Comparison of ENCODE assay signal across 9 cellular contexts in genomic region chr16:88331989-88332920, GRCh38. TPM values are rescaled to one million over a fixed set of nuclear protein-coding genes. Genes with fewer than 3 reads are reported as not detected.
DNase-seq lines count a peak whose midpoint lies in the region; ATAC-seq and TF ChIP-seq lines count a peak whose summit lies in the region.
"Had no signal": no experiment of that assay in that cellular context is flagged by ENCODE, and none has a peak within 500 bp of the region (broad histone marks: within the 10 kb centered on the region; RNA-seq: fewer than 3 reads in every experiment).

No MANE protein-coding gene starts in this region.

- DNase-seq in G401 (ENCODE audit: low spot score), result peak; percentile 14
- DNase-seq in foreskin fibroblast, result peak; percentile 99
- peak; percentile 87 for DNase-seq in sigmoid colon
- DNase-seq in NCI-H128 (lab: John Stamatoyannopoulos, UW; ENCODE audit: unreplicated experiment), result no peak
- DNase-seq in SKM-1 (lab: John Stamatoyannopoulos, UW; ENCODE audit: unreplicated experiment), result no peak
- DNase-seq in NOMO-1 treated with DMSO at 0.1 percent for 48 hours (lab: John Stamatoyannopoulos, UW; ENCODE audit: unreplicated experiment), result no peak

- intact Hi-C loops in sigmoid colon (cut with DNase I), result no loop called here

- peaks cover 0 to 14% (median 9%) of the 10 kb centered on the region in 4 donors for H3K4me1 ChIP-seq in sigmoid colon

- ATAC-seq in SK-N-SH treated with all-trans-retinoic acid at 6 μM for 48 hours (peak; percentile 97), HG03469 (IDR thresholded peaks at IDR 0.05; ENCODE audit: unreplicated experiment) (no peak)

- no peak for TF ChIP-seq EP300 in sigmoid colon (IDR thresholded peaks at IDR 0.05)

- no peak for TF ChIP-seq POLR2A in sigmoid colon (IDR thresholded peaks at IDR 0.05)

- WGBS in sigmoid colon, 2 donors, result 78% methylated on average over 23 of the region's 23 CpGs

- H3K9me3 ChIP-seq in sigmoid colon, result no peaks in the 10 kb centered on the region

- peak overlapping the region in 2 of 4 donors; percentile 57 to 62 for H3K27ac ChIP-seq in sigmoid colon
- H3K27ac ChIP-seq: SK-N-MC had no signal

- H3K27me3 ChIP-seq in sigmoid colon, result no peaks in the 10 kb centered on the region

- in situ Hi-C loops in G401 (cut with HindIII; ENCODE audit: low sequenced_read_pairs), result no loop called here

- H3K36me3 ChIP-seq in sigmoid colon, result no peaks in the 10 kb centered on the region

- no peak for TF ChIP-seq CTCF in foreskin fibroblast (IDR thresholded peaks at IDR 0.05; ENCODE audit: low read depth, low read length)
- no peak for TF ChIP-seq CTCF in sigmoid colon (IDR thresholded peaks at IDR 0.05)

- H3K4me3 ChIP-seq in foreskin fibroblast (ENCODE audit: low read depth in 1 of 2, low read length in 2 of 2), result no peak overlapping the region
- H3K4me3 ChIP-seq in sigmoid colon, result no peak overlapping the region
- H3K4me3 ChIP-seq: SK-N-MC had no signal

TF ChIP-seq in SK-N-SH treated with all-trans-retinoic acid at 6 μM for 48 hours, 23 proteins besides CTCF, POLR2A, EP300 and RAD21:
- TF ChIP-seq ZFP3 (CRISPR knock-in tag; IDR thresholded peaks at IDR 0.05) (no peak), GLIS3 (CRISPR knock-in tag; IDR thresholded peaks at IDR 0.05) (no peak), CREB5 (CRISPR knock-in tag; IDR thresholded peaks at IDR 0.05; ENCODE audit: low read depth) (no peak), PPARA (CRISPR knock-in tag; IDR thresholded peaks at IDR 0.05; ENCODE audit: borderline replicate concordance) (no peak), TSHZ2 (CRISPR knock-in tag; IDR thresholded peaks at IDR 0.05) (no peak), PATZ1 (CRISPR knock-in tag; IDR thresholded peaks at IDR 0.05; ENCODE audit: borderline replicate concordance) (peak; percentile 63; the same call in 1 of the 2 replicates), POU6F1 (CRISPR knock-in tag; IDR thresholded peaks at IDR 0.05; ENCODE audit: borderline replicate concordance, low read depth) (no peak), ZC3H10 (CRISPR knock-in tag; IDR thresholded peaks at IDR 0.05) (peak; percentile 73), ISL1 (CRISPR knock-in tag; IDR thresholded peaks at IDR 0.05) (peak; percentile 44), ZFP30 (CRISPR knock-in tag; IDR thresholded peaks at IDR 0.05) (no peak), ARNTL (CRISPR knock-in tag; IDR thresholded peaks at IDR 0.05; ENCODE audit: borderline replicate concordance, low read depth) (no peak), RARB (CRISPR knock-in tag; IDR thresholded peaks at IDR 0.05) (0 out of 2 replicates have a peak, but pooled peaks have one; percentile 16), OSR1 (CRISPR knock-in tag; IDR thresholded peaks at IDR 0.05) (no peak), CSDC2 (CRISPR knock-in tag; IDR thresholded peaks at IDR 0.05) (0 out of 2 replicates have a peak, but pooled peaks have one; percentile 42)
TF ChIP-seq in SK-N-SH treated with all-trans-retinoic acid at 6 μM for 48 hours: peak in this region for 5.

RNA-seq across cellular contexts. Expression of gene ZNF469, which starts 50.5 kb away (rescaled TPM):
- 0.18 and 0.34 TPM in 2 replicates for total RNA-seq in G401 (2014; rRNA removed; shearing (Covaris generic))
- total RNA-seq in sigmoid colon, result 1 to 10 TPM in 1 of 4 donors, under 1 TPM in 3; 0.33 to 1.7 (median 0.52) TPM
- polyA plus RNA-seq in sigmoid colon, result under 1 TPM; under 0.01 to 0.61 (median under 0.01) TPM

Comparison
In these comparisons a context has a peak if more than half of its experiments do, and no peak if none do; other contexts are left out.
1. DNase-seq: peak in G401 (single experiment), foreskin fibroblast (2 of 2) and sigmoid colon (single experiment); none in NCI-H128 (single experiment), SKM-1 (single experiment) and NOMO-1 treated with DMSO at 0.1 percent for 48 hours (single experiment).